ENCODE assay signal across 9 cellular contexts in the genomic region with DNA sequence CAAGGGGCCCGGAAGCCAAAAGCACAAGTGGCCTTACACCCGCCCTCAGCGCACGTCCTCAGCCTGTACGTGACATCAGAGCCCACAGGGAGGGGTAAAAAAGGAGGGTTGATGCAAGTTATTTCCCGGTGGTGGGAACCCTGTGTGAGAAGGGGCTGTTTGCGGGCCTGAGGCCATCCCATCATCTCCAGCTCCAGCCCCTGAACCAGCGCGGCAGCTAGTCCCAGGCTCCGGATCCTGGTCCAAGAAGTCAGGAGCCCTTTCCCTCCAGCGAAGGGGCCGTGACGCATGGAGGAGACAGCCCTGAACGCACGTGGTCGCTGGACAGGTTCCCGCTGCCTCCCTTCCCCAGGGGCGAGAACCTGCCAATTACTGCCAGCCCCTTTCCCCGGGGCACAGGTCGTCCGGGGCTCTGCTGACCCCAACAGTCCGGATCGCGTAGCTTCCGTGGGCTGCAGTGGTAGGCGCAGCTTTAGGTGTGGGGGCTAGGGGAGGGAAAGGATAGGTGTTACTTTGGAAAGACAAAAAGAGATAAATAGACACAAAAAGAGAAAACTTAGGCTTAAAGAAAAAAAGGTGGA. TPM values are rescaled to one million over a fixed set of nuclear protein-coding genes. Genes with fewer than 3 reads are reported as not detected.
DNase-seq lines count a peak whose midpoint lies in the region; ATAC-seq lines count a peak whose summit lies in the region.
"Had no signal": no experiment of that assay in that cellular context is flagged by ENCODE, and none has a peak within 500 bp of the region (broad histone marks: within the 10 kb centered on the region; RNA-seq: fewer than 3 reads in every experiment).

No MANE protein-coding gene starts in this region.

- H4K8ac ChIP-seq in trophoblast cell (ENCODE audit: low read depth, low read length), result no peak overlapping the region

- peak overlapping the region; percentile 25 for H3K4me3 ChIP-seq in trophoblast cell (ENCODE audit: low read depth, low read length)

- H3K9me3 Mint-ChIP-seq in activated T-cell treated with anti-CD3 and anti-CD28 coated beads, Interleukin-2, amount 50 U/mL, for 72 hours, result no peaks in the 10 kb centered on the region

- H3K4ac ChIP-seq in trophoblast cell (ENCODE audit: low read depth, low read length), result no peak overlapping the region

- peak; percentile 47 for DNase-seq in AG20443 (ENCODE audit: low spot score)
- peak; percentile 3 for DNase-seq in NCI-H128 (lab: John Stamatoyannopoulos, UW; ENCODE audit: unreplicated experiment)
- DNase-seq in activated T-cell treated with anti-CD3 and anti-CD28 coated beads, Interleukin-2, amount 50 U/mL, for 72 hours, result peak; percentile 39 to 46
- DNase-seq in Right ventricle myocardium superior, result peak; percentile 48
- DNase-seq in trophoblast cell, result peak; percentile 39 to 45
- DNase-seq in epidermal melanocyte (ENCODE audit: insufficient read length, low spot score), result no peak
- DNase-seq in cerebellar cortex (ENCODE audit: low spot score), result no peak

- H4K12ac ChIP-seq in trophoblast cell (ENCODE audit: low read depth, low read length), result no peak overlapping the region

- peak overlapping the region; percentile 93 for H3K4me2 ChIP-seq in trophoblast cell (ENCODE audit: low read length)

- no peak overlapping the region for H3K23ac ChIP-seq in trophoblast cell (ENCODE audit: low read length)

- peak overlapping the region; percentile 92 to 93 for H3K4me3 Mint-ChIP-seq in activated T-cell treated with anti-CD3 and anti-CD28 coated beads, Interleukin-2, amount 50 U/mL, for 72 hours

- peaks cover 21% of the 10 kb centered on the region for H3K27me3 ChIP-seq in trophoblast cell (ENCODE audit: insufficient read depth, low read length)

- no peaks in the 10 kb centered on the region for H3K79me2 ChIP-seq in trophoblast cell (ENCODE audit: control insufficient read depth, insufficient read depth, low read length, poor library complexity)

- peak overlapping the region; percentile 20 for H2BK120ac ChIP-seq in trophoblast cell (ENCODE audit: insufficient read depth, low read length, poor library complexity)

- peak overlapping the region; percentile 60 for H2AFZ ChIP-seq in trophoblast cell (ENCODE audit: insufficient read depth, low read length, poor library complexity)

- ATAC-seq in GM18907 (IDR thresholded peaks at IDR 0.05; ENCODE audit: unreplicated experiment) (peak; percentile 55), Right ventricle myocardium superior (ENCODE audit: poor library complexity) (peak; percentile 30)
- ATAC-seq in activated T-cell treated with anti-CD3 and anti-CD28 coated beads, Interleukin-2, amount 50 U/mL, for 72 hours (replicated peaks in 1 of 2), result peak; percentile 63 to 65

- intact Hi-C loops in Right ventricle myocardium superior (cut with DNase I), result no loop called here

- peaks cover 43% of the 10 kb centered on the region for H3K4me1 Mint-ChIP-seq in activated T-cell treated with anti-CD3 and anti-CD28 coated beads, Interleukin-2, amount 50 U/mL, for 72 hours (ENCODE audit: low read depth)

- no peak overlapping the region for H3K18ac ChIP-seq in trophoblast cell (ENCODE audit: low read length)

- no peak overlapping the region for H4K91ac ChIP-seq in trophoblast cell (ENCODE audit: low read depth, low read length)

- H3K4me1 ChIP-seq in trophoblast cell (ENCODE audit: control insufficient read depth in 1 of 2, insufficient read depth in 2 of 2, low read length in 2 of 2), result peaks cover 19 to 24% of the 10 kb centered on the region in 2 experiments

- H2BK5ac ChIP-seq in trophoblast cell (ENCODE audit: low read depth, low read length, poor library complexity), result no peak overlapping the region

- H3K27ac Mint-ChIP-seq in activated T-cell treated with anti-CD3 and anti-CD28 coated beads, Interleukin-2, amount 50 U/mL, for 72 hours, result no peak overlapping the region

- H2AK5ac ChIP-seq in trophoblast cell (ENCODE audit: low read length), result no peak overlapping the region

- no peak overlapping the region for H3K27ac ChIP-seq in trophoblast cell (ENCODE audit: low read depth, low read length)

- no peaks in the 10 kb centered on the region for H3K36me3 ChIP-seq in trophoblast cell (ENCODE audit: control insufficient read depth in 1 of 2, insufficient read depth in 2 of 2, low read length in 2 of 2)

- H3K14ac ChIP-seq in trophoblast cell (ENCODE audit: low read length), result no peak overlapping the region

- no CpG with 5 or more reads among the region's 26 CpGs for WGBS in trophoblast cell (ENCODE audit: extremely low coverage, insufficient coverage, insufficient read length)

- peaks cover 3% of the 10 kb centered on the region for H3K79me1 ChIP-seq in trophoblast cell (ENCODE audit: low read length)

- H3K27me3 Mint-ChIP-seq in activated T-cell treated with anti-CD3 and anti-CD28 coated beads, Interleukin-2, amount 50 U/mL, for 72 hours (ENCODE audit: low read depth), result peaks cover 58% of the 10 kb centered on the region

- no peak overlapping the region for H2BK12ac ChIP-seq in trophoblast cell (ENCODE audit: low read length)

- peaks cover 2% of the 10 kb centered on the region for H3K9me3 ChIP-seq in trophoblast cell (ENCODE audit: insufficient read depth, low read depth, low read length)

- peaks cover 3 to 4% of the 10 kb centered on the region in 2 donors for H3K36me3 Mint-ChIP-seq in activated T-cell treated with anti-CD3 and anti-CD28 coated beads, Interleukin-2, amount 50 U/mL, for 72 hours (ENCODE audit: insufficient read depth in 2 of 2)

- H3K9ac ChIP-seq in trophoblast cell (ENCODE audit: low read length), result no peak overlapping the region

RNA-seq across cellular contexts. Expression of gene LRP2, which starts 1.3 kb away (rescaled TPM):
- under 1 TPM; 0.37 to 0.70 TPM for total RNA-seq in activated T-cell treated with anti-CD3 and anti-CD28 coated beads, Interleukin-2, amount 50 U/mL, for 72 hours
- not detected for total RNA-seq in Right ventricle myocardium superior
- 5.0 and 5.2 TPM in 2 replicates for polyA plus RNA-seq in trophoblast cell (2013)
- total RNA-seq: myocyte had no signal

Comparison
In these comparisons a context has a peak if more than half of its experiments do, and no peak if none do; other contexts are left out.
1. DNase-seq: peak in AG20443 (single experiment), NCI-H128 (single experiment), activated T-cell treated with anti-CD3 and anti-CD28 coated beads, Interleukin-2, amount 50 U/mL, for 72 hours (2 of 2), Right ventricle myocardium superior (single experiment) and trophoblast cell (2 of 2); none in epidermal melanocyte (single experiment) and cerebellar cortex (single experiment).
2. Peak in every context shown above with its lines, with median percentiles within 50 percentile points of each other: ATAC-seq.